8 cellular contexts compared by ENCODE assay signal in the genomic region with DNA sequence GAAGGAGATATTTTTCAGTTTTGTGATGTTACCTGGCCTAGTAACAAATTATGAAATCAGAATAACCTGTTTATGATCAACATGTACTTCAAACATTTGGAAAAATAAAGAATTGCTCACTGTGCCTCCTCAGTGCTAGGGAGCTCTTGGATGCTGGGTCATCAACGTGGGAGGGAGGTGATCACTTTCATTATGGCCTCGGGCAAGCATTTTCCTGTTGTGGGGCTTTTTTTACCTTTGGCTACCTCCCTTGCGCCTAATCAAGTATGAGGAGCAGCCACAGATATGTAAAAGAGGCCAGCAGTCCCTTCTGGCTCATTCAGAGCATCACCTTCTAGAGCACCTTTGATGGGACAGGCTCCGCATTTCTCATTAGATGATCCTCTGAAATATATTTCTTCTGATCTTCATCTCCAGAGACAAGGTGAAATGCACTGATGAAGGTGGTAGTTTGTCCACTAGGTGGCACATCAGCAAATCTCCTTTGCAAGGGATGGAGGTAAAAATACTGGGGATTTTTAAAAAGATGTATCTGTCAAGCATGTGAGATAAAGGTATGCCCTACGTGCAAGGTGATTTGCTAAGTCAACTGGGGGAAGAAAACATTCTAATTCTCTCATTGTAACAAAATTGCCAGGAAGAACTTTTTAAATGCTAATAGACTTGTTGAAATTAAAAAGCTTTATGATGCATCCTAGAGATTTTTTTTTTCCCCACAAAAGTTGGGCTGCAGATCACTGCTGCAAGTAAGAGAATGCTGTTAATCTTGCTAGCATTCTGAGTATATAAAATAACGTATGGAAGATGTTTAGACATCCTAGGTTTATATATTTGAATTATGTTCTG.
A peak's percentile ranks its signal among the peaks of the same experiment; 100 is the strongest.
DNase-seq lines count a peak whose midpoint lies in the region; ATAC-seq, FAIRE-seq and TF ChIP-seq lines count a peak whose summit lies in the region.

No MANE protein-coding gene starts in this region.

- TF ChIP-seq POLR2A in A549 (IDR thresholded peaks at IDR 0.05; ENCODE audit: low read length), result no peak

- ATAC-seq in A549, result peak; percentile 85 to 90; a peak in 5 of 6 replicates
- peak; percentile 65 for ATAC-seq in HG03175 (IDR thresholded peaks at IDR 0.05; ENCODE audit: unreplicated experiment)
- ATAC-seq in Panc1, result peak; percentile 80; the same call in 1 of the 2 replicates

- H3K4me2 ChIP-seq in A549, result peak overlapping the region; percentile 43; the same call in 2 of the 3 replicates

- no peak overlapping the region for H3K9ac ChIP-seq in kidney (ENCODE audit: low read length in 2 of 2)

- peaks cover 2% of the 10 kb centered on the region; the same call in 1 of the 2 replicates for H3K27me3 ChIP-seq in Panc1 (ENCODE audit: control insufficient read depth, insufficient read depth, low read length)

- DNase-seq in A549 (ENCODE audit: low read depth in 1 of 2, low spot score in 1 of 2), result peak; percentile 59 to 66
- DNase-seq in GDM1 (lab: John Stamatoyannopoulos, UW), result peak; percentile 13
- DNase-seq in Panc1 (ENCODE audit: low read depth, low spot score), result peak; percentile 46
- peak; percentile 70 for DNase-seq in astrocyte of the hippocampus (ENCODE audit: low read depth, low spot score)
- DNase-seq in kidney, result no peak
- peak in 2 of 3 donors; percentile 10 to 17 for DNase-seq in stimulated activated CD4-positive, alpha-beta T cell treated with anti-CD3 and anti-CD28 coated beads, TNF-alpha, amount 100 ng/mL, for 48 hours (ENCODE audit: low read depth in 3 of 3)
- no peak for DNase-seq in GOT3 (lab: John Stamatoyannopoulos, UW)

- TF ChIP-seq RAD21 in A549 (conservative IDR thresholded peaks at IDR 0.05 in 1 of 2, IDR thresholded peaks at IDR 0.05 in 1 of 2), result peak; percentile 73

- H3K4me3 ChIP-seq in A549, result no peak overlapping the region
- H3K4me3 ChIP-seq in Panc1 (ENCODE audit: low read depth in 2 of 2, low read length in 2 of 2), result no peak overlapping the region; a peak in 1 of 4 replicates
- no peak overlapping the region for H3K4me3 ChIP-seq in kidney (ENCODE audit: low read length in 2 of 2)

- peak; percentile 7 for FAIRE-seq in A549 (lab: Jason Lieb, UNC)
- FAIRE-seq in kidney (lab: Jason Lieb, UNC), result no peak

- peak; percentile 90 for TF ChIP-seq CTCF in A549 (IDR thresholded peaks at IDR 0.05)
- TF ChIP-seq CTCF in Panc1 (IDR thresholded peaks at IDR 0.05), result peak; percentile 78
- peak; percentile 61 for TF ChIP-seq CTCF in kidney (IDR thresholded peaks at IDR 0.05; ENCODE audit: borderline replicate concordance, extremely low read depth, insufficient read depth)

- intact Hi-C loops in Panc1 (cut with micrococcal nuclease; ENCODE audit: unreplicated experiment) (loop anchor here (10.0 kb wide), 2 partner anchors 340 to 390 kb away; no protein-coding TSS in a partner anchor), kidney (cut with DNase I) (no loop called here)

- H3K4me1 ChIP-seq in A549 (peaks cover 8% of the 10 kb centered on the region; the same call in 2 of the 3 replicates), Panc1 (ENCODE audit: control insufficient read depth, insufficient read depth, low read length) (no peaks in the 10 kb centered on the region), kidney (ENCODE audit: control insufficient read depth in 1 of 2, insufficient read depth in 1 of 2, low read depth in 1 of 2, low read length in 2 of 2) (no peaks in the 10 kb centered on the region)

- H3K27ac ChIP-seq in A549 (peak overlapping the region in 1 of 2 experiments; percentile 34; a peak in 1 of 6 replicates), Panc1 (ENCODE audit: low read length) (no peak overlapping the region), kidney (ENCODE audit: low read depth in 2 of 2, low read length in 2 of 2) (no peak overlapping the region)

- POLR2A ChIA-PET in A549 (lab: Yijun Ruan, JAX) (no interaction called here), Panc1 (lab: Charles Lee) (no interaction called here)

- no peak for TF ChIP-seq EP300 in A549 (IDR thresholded peaks at IDR 0.05)

- in situ Hi-C loops in Panc1 (cut with HindIII; ENCODE audit: low pct_unique_long_range_greater_than_20kb, low sequenced_read_pairs), result no loop called here

- no TSS peak for BruUV-seq in Panc1 (replicated peaks; lab: Mats Ljungman, UMichigan)

- H3K9me3 ChIP-seq in A549 (no peaks in the 10 kb centered on the region), Panc1 (ENCODE audit: control insufficient read depth, insufficient read depth, low read depth, low read length) (no peaks in the 10 kb centered on the region), kidney (ENCODE audit: control insufficient read depth in 1 of 2, low read length in 2 of 2) (no peaks in the 10 kb centered on the region)

- 25% methylated on average over 6 of the region's 6 CpGs for WGBS in A549 (ENCODE audit: missing lambda C conversion rate)

- CTCF ChIA-PET in A549 (lab: Yijun Ruan, JAX), result interaction anchor here (0.7 to 7.8 kb wide), 44 partner anchors 8 to 1438 kb away, joined by 3 to 99 read pairs (median 4); no protein-coding TSS in a partner anchor
- CTCF ChIA-PET in Panc1 (lab: Charles Lee), result no interaction called here

- no peaks in the 10 kb centered on the region; the same call in 1 of the 2 replicates for H3K36me3 ChIP-seq in Panc1 (ENCODE audit: control insufficient read depth, insufficient read depth, low read length)
- H3K36me3 ChIP-seq in kidney (ENCODE audit: control insufficient read depth in 1 of 2, insufficient read depth in 2 of 2, low read length in 2 of 2), result peaks cover 4 to 8% of the 10 kb centered on the region in 2 donors

TF ChIP-seq in A549, 52 proteins besides CTCF, POLR2A, EP300 and RAD21:
- TF ChIP-seq, protein P1, sequence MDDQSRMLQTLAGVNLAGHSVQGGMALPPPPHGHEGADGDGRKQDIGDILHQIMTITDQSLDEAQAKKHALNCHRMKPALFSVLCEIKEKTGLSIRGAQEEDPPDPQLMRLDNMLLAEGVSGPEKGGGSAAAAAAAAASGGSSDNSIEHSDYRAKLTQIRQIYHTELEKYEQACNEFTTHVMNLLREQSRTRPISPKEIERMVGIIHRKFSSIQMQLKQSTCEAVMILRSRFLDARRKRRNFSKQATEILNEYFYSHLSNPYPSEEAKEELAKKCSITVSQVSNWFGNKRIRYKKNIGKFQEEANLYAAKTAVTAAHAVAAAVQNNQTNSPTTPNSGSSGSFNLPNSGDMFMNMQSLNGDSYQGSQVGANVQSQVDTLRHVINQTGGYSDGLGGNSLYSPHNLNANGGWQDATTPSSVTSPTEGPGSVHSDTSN (IDR thresholded peaks at IDR 0.05), result no peak
- TF ChIP-seq SMC3 (IDR thresholded peaks at IDR 0.05), result peak; percentile 89

Comparison
In these comparisons a context has a peak if more than half of its experiments do, and no peak if none do; other contexts are left out.
1. DNase-seq: peak in A549 (2 of 2), GDM1 (single experiment), Panc1 (single experiment), astrocyte of the hippocampus (single experiment) and stimulated activated CD4-positive, alpha-beta T cell treated with anti-CD3 and anti-CD28 coated beads, TNF-alpha, amount 100 ng/mL, for 48 hours (2 of 3); none in kidney (single experiment) and GOT3 (single experiment).
2. Peak in every context shown above with its lines, with median percentiles within 50 percentile points of each other: ATAC-seq and CTCF ChIP-seq.